In the genomic region with DNA sequence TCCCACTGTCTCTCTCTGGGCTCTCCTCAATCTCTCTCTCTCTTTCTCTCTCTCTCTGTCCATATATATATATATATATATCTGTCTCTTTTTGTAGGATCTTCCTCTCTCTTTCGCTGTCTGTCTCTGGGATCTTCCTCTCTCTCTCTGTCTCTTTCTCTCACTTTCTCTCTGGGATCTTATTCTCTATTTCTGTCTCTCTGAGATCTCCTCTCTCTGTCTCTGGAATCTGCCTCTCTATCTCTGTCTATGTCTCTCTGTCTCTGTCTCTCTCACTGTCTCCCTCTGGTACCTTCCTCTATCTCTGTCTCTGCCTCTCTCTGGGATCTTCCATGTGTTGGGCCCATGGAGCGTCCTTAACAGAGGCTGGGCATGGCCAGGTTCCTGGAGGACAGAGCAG, we compare ENCODE assay signal across 19 cellular contexts. TPM values are rescaled to one million over a fixed set of nuclear protein-coding genes. Genes with fewer than 3 reads are reported as not detected.
A peak's percentile ranks its signal among the peaks of the same experiment; 100 is the strongest.
DNase-seq lines count a peak whose midpoint lies in the region; ATAC-seq and TF ChIP-seq lines count a peak whose summit lies in the region.
"Had no signal": no experiment of that assay in that cellular context is flagged by ENCODE, and none has a peak within 500 bp of the region (broad histone marks: within the 10 kb centered on the region; RNA-seq: fewer than 3 reads in every experiment).

No MANE protein-coding gene starts in this region.

- peaks cover 6% of the 10 kb centered on the region for H3K4me1 Mint-ChIP-seq in activated CD8-positive, alpha-beta memory T cell treated with anti-CD3 and anti-CD28 coated beads, Interleukin-2, amount 10 ng/mL, durations not matched to agents 7 days and 5 days

- CTCF ChIA-PET in activated CD8-positive, alpha-beta memory T cell treated with anti-CD3 and anti-CD28 coated beads, Interleukin-2, amount 10 ng/mL, durations not matched to agents 7 days and 5 days (lab: Charles Lee), result no interaction called here

- no peak overlapping the region for H3K4me3 Mint-ChIP-seq in activated CD8-positive, alpha-beta memory T cell treated with anti-CD3 and anti-CD28 coated beads, Interleukin-2, amount 10 ng/mL, durations not matched to agents 7 days and 5 days
- H3K4me3 Mint-ChIP-seq: CD4-positive, alpha-beta memory T cell had no signal

- no peaks in the 10 kb centered on the region for H3K36me3 Mint-ChIP-seq in activated CD8-positive, alpha-beta memory T cell treated with anti-CD3 and anti-CD28 coated beads, Interleukin-2, amount 10 ng/mL, durations not matched to agents 7 days and 5 days

- peaks cover 18% of the 10 kb centered on the region for H3K27me3 Mint-ChIP-seq in activated CD8-positive, alpha-beta memory T cell treated with anti-CD3 and anti-CD28 coated beads, Interleukin-2, amount 10 ng/mL, durations not matched to agents 7 days and 5 days

- intact Hi-C loops in heart right ventricle (cut with DNase I), result loop anchor here in 2 of 10 donors (10.0 kb wide), 1 partner anchor 84 kb away; the partner anchor contains the start of genes GRIK5 (in 2 of the 2) and ZNF574 (in 2 of the 2)
- intact Hi-C loops in left ventricle myocardium superior (cut with micrococcal nuclease), result no loop called here
- intact Hi-C loops in right cardiac atrium (cut with DNase I), result no loop called here
- intact Hi-C loops in left cardiac atrium (cut with DNase I), result no loop called here
- intact Hi-C loops in dorsolateral prefrontal cortex (cut with DNase I), result no loop called here

- H3K27me3 ChIP-seq in heart right ventricle, result peaks cover 3 to 38% (median 34%) of the 10 kb centered on the region in 7 donors
- no peaks in the 10 kb centered on the region for H3K27me3 ChIP-seq in right cardiac atrium (ENCODE audit: control insufficient read depth, insufficient read depth)
- H3K27me3 ChIP-seq in dorsolateral prefrontal cortex, result peaks cover 0 to 21% (median 0%) of the 10 kb centered on the region in 45 donors

- no peak for ATAC-seq in heart right ventricle
- ATAC-seq in left ventricle myocardium superior, result no peak
- ATAC-seq in right cardiac atrium, result no peak
- ATAC-seq in left cardiac atrium, result no peak
- ATAC-seq in activated CD8-positive, alpha-beta memory T cell treated with anti-CD3 and anti-CD28 coated beads, Interleukin-2, amount 10 ng/mL, durations not matched to agents 7 days and 5 days, result no peak

- H3K9me3 ChIP-seq in heart right ventricle, result no peaks in the 10 kb centered on the region
- no peaks in the 10 kb centered on the region for H3K9me3 ChIP-seq in right cardiac atrium (ENCODE audit: control insufficient read depth, low read length)
- H3K9me3 ChIP-seq: A549 had no signal

- H3K27ac ChIP-seq in heart right ventricle (peak overlapping the region in 7 of 10 donors; percentile 45 to 98 (median 82)), right cardiac atrium (ENCODE audit: low read length) (peak overlapping the region; percentile 77), dorsolateral prefrontal cortex (peak overlapping the region in 14 of 59 donors; percentile 14 to 75 (median 39)), temporal lobe (ENCODE audit: low read depth, low read length) (peak overlapping the region; percentile 27)
- H3K27ac ChIP-seq: A549 had no signal

- H3K36me3 ChIP-seq in heart right ventricle, result peaks cover 0 to 23% (median 0%) of the 10 kb centered on the region in 9 donors

- WGBS in heart right ventricle, 2 donors, result 65 to 68% methylated on average over 2 of the region's 2 CpGs
- WGBS in right cardiac atrium, result 76% methylated on average over 2 of the region's 2 CpGs

- H3K27ac Mint-ChIP-seq in activated CD8-positive, alpha-beta memory T cell treated with anti-CD3 and anti-CD28 coated beads, Interleukin-2, amount 10 ng/mL, durations not matched to agents 7 days and 5 days, result no peak overlapping the region
- H3K27ac Mint-ChIP-seq: CD4-positive, alpha-beta memory T cell had no signal

- no peak for DNase-seq in heart right ventricle
- DNase-seq in left ventricle myocardium superior, result no peak
- no peak for DNase-seq in right cardiac atrium
- DNase-seq in left cardiac atrium, result no peak
- no peak for DNase-seq in dorsolateral prefrontal cortex
- no peak for DNase-seq in activated CD8-positive, alpha-beta memory T cell treated with anti-CD3 and anti-CD28 coated beads, Interleukin-2, amount 10 ng/mL, durations not matched to agents 7 days and 5 days
- no peak for DNase-seq in NCI-H524 (lab: John Stamatoyannopoulos, UW)
- DNase-seq: ACHN; AML-193; C1 segment of cervical spinal cord; CD4-positive, alpha-beta memory T cell; COR-L47; DMS53; DMS79 treated with DMSO at 0.1 percent for 48 hours; GOT3; H7; HCEC 1CT had no signal

- H3K9me3 Mint-ChIP-seq in activated CD8-positive, alpha-beta memory T cell treated with anti-CD3 and anti-CD28 coated beads, Interleukin-2, amount 10 ng/mL, durations not matched to agents 7 days and 5 days (ENCODE audit: low read depth), result no peaks in the 10 kb centered on the region
- H3K9me3 Mint-ChIP-seq: CD4-positive, alpha-beta memory T cell had no signal

- H3K4me3 ChIP-seq in heart right ventricle (no peak overlapping the region), right cardiac atrium (ENCODE audit: low read length) (no peak overlapping the region), dorsolateral prefrontal cortex (peak overlapping the region in 34 of 59 donors; percentile 1 to 79 (median 36))
- H3K4me3 ChIP-seq: A549 had no signal

- H3K4me1 ChIP-seq in heart right ventricle (peaks cover 0 to 22% (median 8%) of the 10 kb centered on the region in 9 donors), right cardiac atrium (ENCODE audit: control insufficient read depth, insufficient read depth, low read length) (no peaks in the 10 kb centered on the region)

- TF ChIP-seq CTCF in heart right ventricle (IDR thresholded peaks at IDR 0.05) (no peak), dorsolateral prefrontal cortex (IDR thresholded peaks at IDR 0.05 in 54 of 56, conservative IDR thresholded peaks at IDR 0.05 in 2 of 56; ENCODE audit: low read depth in 1 of 56, partially characterized antibody in 56 of 56) (no peak)

RNA-seq across cellular contexts. Expression of gene ATP1A3, which starts 3.4 kb away (rescaled TPM):
- total RNA-seq in heart right ventricle (100 to 1,000 TPM; 245 to 419 (median 347) TPM), left ventricle myocardium superior (416 TPM), right cardiac atrium (100 to 1,000 TPM; 194 to 295 (median 234) TPM), left cardiac atrium (100 to 1,000 TPM; 235 to 274 TPM), dorsolateral prefrontal cortex (100 to 1,000 TPM; 156 to 918 (median 662) TPM), temporal lobe (200 TPM)
- polyA plus RNA-seq in heart right ventricle (10 to 100 TPM; 38.0 to 87.1 TPM), right cardiac atrium (104 TPM)
- 1 to 10 TPM; 3.4 to 5.6 TPM for total RNA-seq in activated CD8-positive, alpha-beta memory T cell treated with anti-CD3 and anti-CD28 coated beads, Interleukin-2, amount 10 ng/mL, durations not matched to agents 7 days and 5 days

RNA-seq across cellular contexts. Expression of gene RABAC1, which starts 31.5 kb away (rescaled TPM):
- 100 to 1,000 TPM in 1 of 10 donors, 10 to 100 TPM in 9; 34.5 to 117 (median 46.9) TPM for total RNA-seq in heart right ventricle
- 100 to 1,000 TPM; 104 to 270 TPM for polyA plus RNA-seq in heart right ventricle
- total RNA-seq in left ventricle myocardium superior, result 61.0 TPM
- 100 to 1,000 TPM in 1 of 4 donors, 10 to 100 TPM in 3; 79.6 to 113 (median 90.3) TPM for total RNA-seq in right cardiac atrium
- 140 TPM for polyA plus RNA-seq in right cardiac atrium
- 100 to 1,000 TPM in 1 of 2 donors, 10 to 100 TPM in 1; 91.4 to 117 TPM for total RNA-seq in left cardiac atrium
- total RNA-seq in dorsolateral prefrontal cortex, result 100 to 1,000 TPM; 113 to 188 (median 144) TPM
- total RNA-seq in temporal lobe, result 63.2 TPM
- 10 to 100 TPM; 81.3 to 93.9 TPM for total RNA-seq in activated CD8-positive, alpha-beta memory T cell treated with anti-CD3 and anti-CD28 coated beads, Interleukin-2, amount 10 ng/mL, durations not matched to agents 7 days and 5 days

Comparison
In these comparisons a context has a peak if more than half of its experiments do, and no peak if none do; other contexts are left out.
1. H3K4me3 ChIP-seq: peak in dorsolateral prefrontal cortex (34 of 59); none in heart right ventricle (0 of 10) and right cardiac atrium (single experiment).
2. RNA of gene ATP1A3, which starts 3.4 kb away (total RNA-seq): 156 to 918 TPM in dorsolateral prefrontal cortex, 416 TPM in left ventricle myocardium superior (single experiment), 245 to 419 TPM in heart right ventricle, 235 to 274 TPM in left cardiac atrium, 194 to 295 TPM in right cardiac atrium and 200 TPM in temporal lobe (single experiment); 3.4 to 5.6 TPM in activated CD8-positive, alpha-beta memory T cell treated with anti-CD3 and anti-CD28 coated beads, Interleukin-2, amount 10 ng/mL, durations not matched to agents 7 days and 5 days; every median in the first group is over 10 times any median in the second.